ENCODE assay signal across 17 cellular contexts in the genomic region with DNA sequence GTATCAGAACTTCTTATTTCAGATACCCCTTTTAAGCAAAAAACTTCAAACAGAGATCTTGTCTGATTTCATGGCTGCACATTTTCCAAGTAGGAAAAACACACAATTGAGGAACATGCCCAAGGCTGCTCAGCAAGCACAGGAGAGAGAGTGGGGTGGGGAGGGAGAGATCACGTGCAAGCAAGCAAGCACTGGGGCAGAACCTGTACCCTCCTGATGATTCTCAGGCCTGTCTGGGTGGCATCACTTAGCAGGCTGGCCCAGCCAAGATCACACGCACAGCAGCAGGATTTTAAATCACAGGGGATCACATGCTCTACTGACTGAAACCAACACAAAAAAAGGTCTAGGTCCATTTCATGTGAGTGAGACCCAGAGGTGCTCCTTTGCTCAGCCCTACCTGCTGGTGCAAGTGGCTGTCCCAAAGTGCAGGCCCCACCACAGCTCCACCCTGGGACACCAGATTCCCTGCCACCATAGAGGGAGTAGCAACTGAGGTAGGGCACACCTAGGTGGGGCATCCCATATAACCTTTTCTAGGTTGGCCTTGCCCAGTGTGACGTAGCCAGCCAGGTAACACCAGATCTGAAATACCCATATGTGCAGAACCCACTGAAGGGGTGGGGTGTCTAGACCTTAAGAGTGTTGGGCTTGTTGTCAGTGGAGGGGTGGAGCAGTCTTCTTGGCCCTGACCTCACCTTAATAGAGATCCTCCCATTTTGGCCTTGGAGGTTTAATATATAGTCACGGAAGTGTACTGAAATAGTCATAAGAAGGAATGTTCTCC. TPM values are rescaled to one million over a fixed set of nuclear protein-coding genes. Genes with fewer than 3 reads are reported as not detected.
"Had no signal": no experiment of that assay in that cellular context is flagged by ENCODE, and none has a peak within 500 bp of the region (broad histone marks: within the 10 kb centered on the region; RNA-seq: fewer than 3 reads in every experiment).

No MANE protein-coding gene starts in this region.

- H3K4me3 ChIP-seq: cardiac muscle cell, heart right ventricle, left ventricle myocardium inferior, upper lobe of right lung had no signal

- ATAC-seq: heart right ventricle, right cardiac atrium, upper lobe of right lung had no signal

- H3K27ac ChIP-seq: cardiac muscle cell, heart right ventricle, left ventricle myocardium inferior, neutrophil, upper lobe of right lung had no signal

- H3K9me3 Mint-ChIP-seq: activated CD4-positive, alpha-beta memory T cell treated with anti-CD3 and anti-CD28 coated beads, Interleukin-2, amount 10 ng/mL, durations not matched to agents 7 days and 5 days; stimulated activated naive B cell treated with anti-CD40 and anti-IgM and Interleukin-4, amounts not matched to agents 10 μg/mL and 1 μg/mL and 100 μg/mL, for 72 hours; T-helper 2 cell treated with Interferon-gamma antibody and Interleukin-4, amounts not matched to agents 5 μg/mL and 100 μg/mL, for 36 hours had no signal

- DNase-seq: activated CD4-positive, alpha-beta memory T cell treated with anti-CD3 and anti-CD28 coated beads, Interleukin-2, amount 10 ng/mL, durations not matched to agents 7 days and 5 days; activated CD4-positive, alpha-beta T cell treated with anti-CD3 and anti-CD28 coated beads for 1 hour; activated naive CD4-positive, alpha-beta T cell; activated T-cell treated with anti-CD3 and anti-CD28 coated beads, Interleukin-2, amount 50 U/mL, for 48 hours; foreskin melanocyte; heart right ventricle; islet precursor cell; left ventricle myocardium inferior; right cardiac atrium; stimulated activated naive B cell treated with anti-CD40 and anti-IgM and Interleukin-4, amounts not matched to agents 10 μg/mL and 1 μg/mL and 100 μg/mL, for 72 hours; upper lobe of right lung had no signal

- H3K4me2 ChIP-seq: smooth muscle cell had no signal

- H3K27ac Mint-ChIP-seq: activated CD4-positive, alpha-beta memory T cell treated with anti-CD3 and anti-CD28 coated beads, Interleukin-2, amount 10 ng/mL, durations not matched to agents 7 days and 5 days; stimulated activated naive B cell treated with anti-CD40 and anti-IgM and Interleukin-4, amounts not matched to agents 10 μg/mL and 1 μg/mL and 100 μg/mL, for 72 hours; T-helper 2 cell treated with Interferon-gamma antibody and Interleukin-4, amounts not matched to agents 5 μg/mL and 100 μg/mL, for 36 hours had no signal

- H3K4me3 Mint-ChIP-seq: activated CD4-positive, alpha-beta memory T cell treated with anti-CD3 and anti-CD28 coated beads, Interleukin-2, amount 10 ng/mL, durations not matched to agents 7 days and 5 days; stimulated activated naive B cell treated with anti-CD40 and anti-IgM and Interleukin-4, amounts not matched to agents 10 μg/mL and 1 μg/mL and 100 μg/mL, for 72 hours; T-helper 2 cell treated with Interferon-gamma antibody and Interleukin-4, amounts not matched to agents 5 μg/mL and 100 μg/mL, for 36 hours had no signal

- H3K4me1 ChIP-seq: left ventricle myocardium inferior, upper lobe of right lung had no signal

- H3K36me3 Mint-ChIP-seq: stimulated activated naive B cell treated with anti-CD40 and anti-IgM and Interleukin-4, amounts not matched to agents 10 μg/mL and 1 μg/mL and 100 μg/mL, for 72 hours had no signal

- H3K9me3 ChIP-seq: heart right ventricle, left ventricle myocardium inferior, neutrophil, upper lobe of right lung had no signal

- FAIRE-seq: astrocyte, endothelial cell of umbilical vein had no signal

- H3K36me3 ChIP-seq: cardiac muscle cell, heart right ventricle, left ventricle myocardium inferior, neutrophil, upper lobe of right lung had no signal

RNA-seq across cellular contexts. Expression of gene LYPD6B, which starts 1.8 kb away (rescaled TPM):
- polyA plus RNA-seq: endothelial cell of umbilical vein, heart right ventricle, right cardiac atrium had no signal
